ENCODE assay signal across 10 cellular contexts in genomic region chr1:220956861-220957605, GRCh38.
DNase-seq lines count a peak whose midpoint lies in the region; ATAC-seq and TF ChIP-seq lines count a peak whose summit lies in the region.
"Had no signal": no experiment of that assay in that cellular context is flagged by ENCODE, and none has a peak within 500 bp of the region (broad histone marks: within the 10 kb centered on the region; RNA-seq: fewer than 3 reads in every experiment).

No MANE protein-coding gene starts in this region.

- no peak overlapping the region for H3K23ac ChIP-seq in neuronal stem cell (ENCODE audit: low read depth, low read length, poor library complexity)

- intact Hi-C loops in Right ventricle myocardium superior (cut with DNase I): no loop called here

- H2BK15ac ChIP-seq in neuronal stem cell (ENCODE audit: low read length): no peak overlapping the region

- no peak for TF ChIP-seq EP300 in suprapubic skin (IDR thresholded peaks at IDR 0.05)

- H3K4me1 ChIP-seq in suprapubic skin (no peaks in the 10 kb centered on the region), neuronal stem cell (ENCODE audit: control insufficient read depth in 2 of 2, insufficient read depth in 1 of 2, low read depth in 1 of 2, low read length in 2 of 2) (no peaks in the 10 kb centered on the region), HAP-1 (no peaks in the 10 kb centered on the region)

- H3K4ac ChIP-seq in neuronal stem cell (ENCODE audit: low read length): no peak overlapping the region

- H3K9ac ChIP-seq in neuronal stem cell (ENCODE audit: low read depth, low read length, poor library complexity): no peak overlapping the region

- in situ Hi-C loops in HAP-1 (cut with MboI; ENCODE audit: low sequenced_read_pairs): no loop called here

- H3K9me3 ChIP-seq in suprapubic skin: no peaks in the 10 kb centered on the region
- no peaks in the 10 kb centered on the region for H3K9me3 ChIP-seq in neuronal stem cell (replicated peaks in 1 of 2; ENCODE audit: control insufficient read depth in 2 of 2, insufficient read depth in 1 of 2, low read depth in 1 of 2, low read length in 2 of 2)
- H3K9me3 ChIP-seq in HAP-1: no peaks in the 10 kb centered on the region

- H2BK5ac ChIP-seq in neuronal stem cell (ENCODE audit: low read length): no peak overlapping the region

- no peak overlapping the region for H2AFZ ChIP-seq in neuronal stem cell (ENCODE audit: low read length)

- H3K4me3 ChIP-seq in HFF-Myc (replicated peaks; ENCODE audit: low read depth, low read length): no peak overlapping the region
- no peak overlapping the region for H3K4me3 ChIP-seq in suprapubic skin
- no peak overlapping the region for H3K4me3 ChIP-seq in neuronal stem cell (ENCODE audit: low read length in 2 of 2)
- H3K4me3 ChIP-seq in HAP-1: no peak overlapping the region

- H3K36me3 ChIP-seq in suprapubic skin (no peaks in the 10 kb centered on the region), neuronal stem cell (replicated peaks in 1 of 2; ENCODE audit: control insufficient read depth in 2 of 2, insufficient read depth in 2 of 2, low read length in 2 of 2) (no peaks in the 10 kb centered on the region), HAP-1 (replicated peaks) (no peaks in the 10 kb centered on the region)

- no peak overlapping the region for H3K18ac ChIP-seq in neuronal stem cell (ENCODE audit: low read length)

- H3K4me2 ChIP-seq in neuronal stem cell (ENCODE audit: insufficient read depth, low read length, poor library complexity, severe bottlenecking): no peak overlapping the region

- H2AK5ac ChIP-seq in neuronal stem cell (ENCODE audit: low read depth, low read length): no peak overlapping the region

- no peak overlapping the region for H2BK120ac ChIP-seq in neuronal stem cell (ENCODE audit: low read depth, low read length)

- H4K91ac ChIP-seq in neuronal stem cell (ENCODE audit: low read depth, low read length, poor library complexity): no peak overlapping the region

- peak overlapping the region; percentile 79 for H3K27ac ChIP-seq in suprapubic skin
- H3K27ac ChIP-seq in neuronal stem cell (replicated peaks; ENCODE audit: low read length): no peak overlapping the region

- H4K8ac ChIP-seq in neuronal stem cell (ENCODE audit: low read depth, low read length): no peak overlapping the region

- H3K14ac ChIP-seq in neuronal stem cell (ENCODE audit: low read length): no peak overlapping the region

- H2BK12ac ChIP-seq in neuronal stem cell (ENCODE audit: low read length): no peak overlapping the region

- no peaks in the 10 kb centered on the region for H3K79me1 ChIP-seq in neuronal stem cell (ENCODE audit: low read depth, low read length)

- DNase-seq in HFF-Myc (ENCODE audit: extremely low read depth, low read depth) (peak; percentile 87), T1000 (lab: John Stamatoyannopoulos, UW) (peak; percentile 15), Right ventricle myocardium superior (no peak), suprapubic skin (ENCODE audit: low spot score in 2 of 2) (peak in 1 of 2 donors; percentile 71), GDM1 (lab: John Stamatoyannopoulos, UW) (no peak), neuronal stem cell (ENCODE audit: low spot score) (no peak), HAP-1 (ENCODE audit: low spot score in 2 of 2) (no peak)
- DNase-seq: hippocampal formation, NCI-H446 had no signal

- TF ChIP-seq POLR2A in suprapubic skin (IDR thresholded peaks at IDR 0.05): no peak

- no peak for TF ChIP-seq CTCF in HFF-Myc (IDR thresholded peaks at IDR 0.05; ENCODE audit: low read depth, low read length, missing control alignments)
- no peak for TF ChIP-seq CTCF in suprapubic skin (IDR thresholded peaks at IDR 0.05)

- peak; percentile 81 for ATAC-seq in Right ventricle myocardium superior (ENCODE audit: poor library complexity)
- no peak for ATAC-seq in GM21619 (IDR thresholded peaks at IDR 0.05; ENCODE audit: unreplicated experiment)

- H3K27me3 ChIP-seq in suprapubic skin (no peaks in the 10 kb centered on the region), neuronal stem cell (ENCODE audit: control insufficient read depth in 3 of 3, insufficient read depth in 3 of 3, low read depth in 1 of 3, low read length in 3 of 3) (no peaks in the 10 kb centered on the region), HAP-1 (ENCODE audit: low read depth) (no peaks in the 10 kb centered on the region)

- WGBS in suprapubic skin: 45% methylated on average over 4 of the region's 4 CpGs
- no CpG with 5 or more reads among the region's 4 CpGs for WGBS in neuronal stem cell (ENCODE audit: extremely low coverage in 2 of 2, insufficient read length in 2 of 2, insufficient replicate concordance in 1 of 2), 2 donors

Comparison
In these comparisons a context has a peak if more than half of its experiments do, and no peak if none do; other contexts are left out.
1. DNase-seq: peak in HFF-Myc (single experiment) and T1000 (single experiment); none in Right ventricle myocardium superior (single experiment), GDM1 (single experiment), neuronal stem cell (single experiment) and HAP-1 (0 of 2).